ENCODE assay signal across 19 cellular contexts in the genomic region with DNA sequence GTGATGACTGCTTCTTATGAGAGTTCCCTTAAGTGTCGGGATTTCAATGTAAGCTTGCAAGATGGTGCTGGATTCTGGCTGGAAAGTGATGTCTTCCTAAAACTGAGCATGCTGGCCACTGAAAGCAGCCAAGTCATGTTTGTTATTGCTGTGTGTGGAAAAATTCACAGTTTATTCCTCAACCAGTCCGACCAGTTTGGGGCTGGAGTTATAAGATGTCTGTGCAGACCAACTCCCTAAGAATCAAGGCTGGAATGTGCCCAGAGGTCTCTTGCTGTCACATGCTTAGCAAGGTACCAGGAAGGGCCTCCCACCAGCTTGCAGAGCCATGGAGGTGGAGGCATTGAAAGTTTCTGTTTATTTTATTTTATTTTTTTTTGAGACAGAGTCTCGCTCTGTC. TPM values are rescaled to one million over a fixed set of nuclear protein-coding genes. Genes with fewer than 3 reads are reported as not detected.
DNase-seq lines count a peak whose midpoint lies in the region; ATAC-seq, FAIRE-seq and TF ChIP-seq lines count a peak whose summit lies in the region.
"Had no signal": no experiment of that assay in that cellular context is flagged by ENCODE, and none has a peak within 500 bp of the region (broad histone marks: within the 10 kb centered on the region; RNA-seq: fewer than 3 reads in every experiment).

No MANE protein-coding gene starts in this region.

- no peaks in the 10 kb centered on the region for H3K4me1 ChIP-seq in smooth muscle cell (ENCODE audit: low read depth)
- H3K4me1 ChIP-seq in left ventricle myocardium inferior, result no peaks in the 10 kb centered on the region
- H3K4me1 ChIP-seq in osteoblast (ENCODE audit: insufficient read depth, low read length), result no peaks in the 10 kb centered on the region
- no peaks in the 10 kb centered on the region for H3K4me1 ChIP-seq in mesenchymal stem cell (ENCODE audit: control insufficient read depth, insufficient read depth, low read depth, low read length)

- no peak for FAIRE-seq in bronchial epithelial cell (lab: Jason Lieb, UNC)

- no peak overlapping the region for H3K4me2 ChIP-seq in smooth muscle cell
- no peak overlapping the region for H3K4me2 ChIP-seq in osteoblast (ENCODE audit: insufficient read depth, low read length)
- no peak overlapping the region for H3K4me2 ChIP-seq in mesenchymal stem cell (ENCODE audit: low read length, poor library complexity, severe bottlenecking)

- DNase-seq in HPDE6-E6E7 (ENCODE audit: extremely low spot score), result peak; percentile 54
- peak; percentile 68 for DNase-seq in bronchial epithelial cell (ENCODE audit: low read depth)
- peak; percentile 38 to 76 for DNase-seq in left colon
- no peak for DNase-seq in smooth muscle cell (lab: John Stamatoyannopoulos, UW; ENCODE audit: unreplicated experiment)
- DNase-seq in left ventricle myocardium inferior, result no peak
- DNase-seq in osteoblast (ENCODE audit: insufficient read length, low spot score, missing footprints), result no peak
- no peak for DNase-seq in posterior vena cava (ENCODE audit: low spot score)
- DNase-seq in mesenchymal stem cell, result no peak
- DNase-seq: activated CD4-positive, alpha-beta T cell treated with anti-CD3 and anti-CD28 coated beads for 48 hours; activated CD8-positive, alpha-beta memory T cell treated with anti-CD3 and anti-CD28 coated beads, Interleukin-2, amount 50 U/mL, for 4 hours; CD8-positive, alpha-beta memory T cell; HFFc6; natural killer cell; NCI-H1105 treated with DMSO at 0.1 percent for 48 hours; NCI-H524; posterior cingulate gyrus; SW 1271 had no signal

- H2BK120ac ChIP-seq in mesenchymal stem cell (ENCODE audit: low read depth, low read length), result no peak overlapping the region

- H2BK5ac ChIP-seq in mesenchymal stem cell (ENCODE audit: low read depth, low read length, poor library complexity, severe bottlenecking), result no peak overlapping the region

- no peaks in the 10 kb centered on the region for H3F3A ChIP-seq in smooth muscle cell (ENCODE audit: low read depth)

- TF ChIP-seq CTCF in bronchial epithelial cell (IDR thresholded peaks at IDR 0.05; ENCODE audit: insufficient read depth, low read length, severe bottlenecking) (no peak), smooth muscle cell (IDR thresholded peaks at IDR 0.05; ENCODE audit: borderline replicate concordance, insufficient read depth, poor library complexity, severe bottlenecking) (no peak), left ventricle myocardium inferior (IDR thresholded peaks at IDR 0.05; ENCODE audit: borderline replicate concordance) (no peak), osteoblast (IDR thresholded peaks at IDR 0.05; ENCODE audit: extremely low read depth, low read depth, low read length) (no peak)

- no peak overlapping the region for H3K4me3 ChIP-seq in bronchial epithelial cell (ENCODE audit: low read depth, low read length)
- H3K4me3 ChIP-seq in smooth muscle cell, result no peak overlapping the region
- H3K4me3 ChIP-seq in left ventricle myocardium inferior, result no peak overlapping the region
- no peak overlapping the region for H3K4me3 ChIP-seq in osteoblast (ENCODE audit: insufficient read depth, low read length)
- H3K4me3 ChIP-seq in mesenchymal stem cell (ENCODE audit: insufficient read depth in 1 of 2, low read depth in 1 of 2, low read length in 2 of 2), result no peak overlapping the region

- H2AFZ ChIP-seq in smooth muscle cell (ENCODE audit: low read depth) (no peak overlapping the region), osteoblast (ENCODE audit: low read length) (no peak overlapping the region), mesenchymal stem cell (ENCODE audit: low read depth, low read length) (no peak overlapping the region)

- H3K9ac ChIP-seq in smooth muscle cell (ENCODE audit: low read depth) (no peak overlapping the region), mesenchymal stem cell (ENCODE audit: low read length) (no peak overlapping the region)

- H3K36me3 ChIP-seq in bronchial epithelial cell (ENCODE audit: control insufficient read depth, insufficient read depth, low read length) (no peaks in the 10 kb centered on the region), smooth muscle cell (ENCODE audit: low read depth) (no peaks in the 10 kb centered on the region), left ventricle myocardium inferior (no peaks in the 10 kb centered on the region), osteoblast (ENCODE audit: insufficient read depth, low read length) (no peaks in the 10 kb centered on the region), mesenchymal stem cell (ENCODE audit: control insufficient read depth in 1 of 2, insufficient read depth in 2 of 2, low read depth in 1 of 2, low read length in 2 of 2) (no peaks in the 10 kb centered on the region)

- H2AK5ac ChIP-seq in mesenchymal stem cell (ENCODE audit: low read length, severe bottlenecking), result no peak overlapping the region

- H2BK15ac ChIP-seq in mesenchymal stem cell (ENCODE audit: low read depth, poor library complexity, severe bottlenecking), result no peak overlapping the region

- no peak overlapping the region for H3K23ac ChIP-seq in mesenchymal stem cell (ENCODE audit: low read length in 2 of 2)

- H2BK12ac ChIP-seq in mesenchymal stem cell (ENCODE audit: low read length in 2 of 2), result no peak overlapping the region

- peak; percentile 24 for ATAC-seq in left colon
- ATAC-seq: natural killer cell had no signal

- no peak overlapping the region for H4K91ac ChIP-seq in mesenchymal stem cell (ENCODE audit: low read length)

- H4K20me1 ChIP-seq in smooth muscle cell (ENCODE audit: low read depth) (no peaks in the 10 kb centered on the region), osteoblast (ENCODE audit: insufficient read depth, low read length) (no peaks in the 10 kb centered on the region)

- H3K18ac ChIP-seq in mesenchymal stem cell (ENCODE audit: low read depth in 1 of 2, low read length in 2 of 2), result no peak overlapping the region

- H3K27ac ChIP-seq in smooth muscle cell (ENCODE audit: low read depth) (peak overlapping the region; percentile 39), left ventricle myocardium inferior (replicated peaks) (no peak overlapping the region), osteoblast (ENCODE audit: low read depth, low read length) (no peak overlapping the region), mesenchymal stem cell (ENCODE audit: low read length, poor library complexity, severe bottlenecking) (no peak overlapping the region)

- no peaks in the 10 kb centered on the region for H3K79me1 ChIP-seq in mesenchymal stem cell (replicated peaks; ENCODE audit: low read length, poor library complexity, severe bottlenecking)

- H3K9me3 ChIP-seq in smooth muscle cell (replicated peaks; ENCODE audit: low read depth), result no peaks in the 10 kb centered on the region
- no peaks in the 10 kb centered on the region for H3K9me3 ChIP-seq in left ventricle myocardium inferior (replicated peaks)
- no peaks in the 10 kb centered on the region for H3K9me3 ChIP-seq in osteoblast (ENCODE audit: low read depth, low read length)
- H3K9me3 ChIP-seq in mesenchymal stem cell (ENCODE audit: control insufficient read depth, low read length), result no peaks in the 10 kb centered on the region

- no peak overlapping the region for H4K8ac ChIP-seq in mesenchymal stem cell (ENCODE audit: low read length)

- no peaks in the 10 kb centered on the region for H3K79me2 ChIP-seq in smooth muscle cell (ENCODE audit: low read depth)
- no peaks in the 10 kb centered on the region for H3K79me2 ChIP-seq in osteoblast (ENCODE audit: insufficient read depth, low read length)

- H3K27me3 ChIP-seq in bronchial epithelial cell (ENCODE audit: control insufficient read depth, insufficient read depth, low read length), result no peaks in the 10 kb centered on the region
- no peaks in the 10 kb centered on the region for H3K27me3 ChIP-seq in smooth muscle cell (ENCODE audit: low read depth)
- H3K27me3 ChIP-seq in left ventricle myocardium inferior (ENCODE audit: low read depth), result no peaks in the 10 kb centered on the region
- no peaks in the 10 kb centered on the region for H3K27me3 ChIP-seq in osteoblast (ENCODE audit: insufficient read depth, low read length)
- no peaks in the 10 kb centered on the region for H3K27me3 ChIP-seq in mesenchymal stem cell (ENCODE audit: control insufficient read depth in 1 of 2, insufficient read depth in 1 of 2, low read length in 2 of 2)

- H3K14ac ChIP-seq in mesenchymal stem cell (ENCODE audit: low read length in 2 of 2), result no peak overlapping the region

- 85% methylated on average over 3 of the region's 3 CpGs for WGBS in smooth muscle cell (ENCODE audit: low lambda C conversion rate)
- 91% methylated on average over 3 of the region's 3 CpGs for WGBS in mesenchymal stem cell

- H3K4ac ChIP-seq in mesenchymal stem cell (ENCODE audit: low read depth in 1 of 2, low read length in 2 of 2), result no peak overlapping the region

- intact Hi-C loops in left colon (cut with DNase I, micrococcal nuclease), result no loop called here
- intact Hi-C loops in left ventricle myocardium inferior (cut with micrococcal nuclease), result no loop called here
- intact Hi-C loops in posterior vena cava (cut with DNase I), result no loop called here

RNA-seq across cellular contexts. Expression of a gene that starts 37.1 kb away (rescaled TPM):
- total RNA-seq in bronchial epithelial cell (13.7 and 23.4 TPM in 2 replicates), left colon (10 to 100 TPM; 16.7 to 18.3 TPM), smooth muscle cell (14.6 and 16.3 TPM in 2 replicates), left ventricle myocardium inferior (9.0 TPM), osteoblast (10.3 and 10.9 TPM in 2 replicates), posterior vena cava (10 to 100 TPM in 1 of 2 donors, 1 to 10 TPM in 1; 7.8 to 12.4 TPM)
- 1.2 and 1.6 TPM in 2 replicates for polyA plus RNA-seq in smooth muscle cell
- polyA plus RNA-seq in mesenchymal stem cell (2013, experiment 1 of 2), result 2.3 TPM
- 2.1 TPM for polyA plus RNA-seq in mesenchymal stem cell (2013, experiment 2 of 2)

RNA-seq across cellular contexts. Expression of a gene that starts 39.2 kb away (rescaled TPM):
- not detected in 2 replicates for total RNA-seq in bronchial epithelial cell
- total RNA-seq in left colon, result 1 to 10 TPM; 4.0 to 5.1 TPM
- total RNA-seq in smooth muscle cell, result not detected in 2 replicates
- polyA plus RNA-seq in smooth muscle cell, result not detected in 2 replicates
- not detected for total RNA-seq in left ventricle myocardium inferior
- not detected in 2 replicates for total RNA-seq in osteoblast
- not detected for total RNA-seq in posterior vena cava
- 0.04 TPM for polyA plus RNA-seq in mesenchymal stem cell (2013, experiment 1 of 2)
- 0.01 TPM for polyA plus RNA-seq in mesenchymal stem cell (2013, experiment 2 of 2)
- total RNA-seq: CD8-positive, alpha-beta memory T cell; HFFc6; lung microvascular endothelial cell; natural killer cell; subcutaneous adipose tissue had no signal
- polyA plus RNA-seq: CD8-positive, alpha-beta memory T cell had no signal

Comparison
In these comparisons a context has a peak if more than half of its experiments do, and no peak if none do; other contexts are left out.
1. DNase-seq: peak in HPDE6-E6E7 (single experiment), bronchial epithelial cell (single experiment) and left colon (2 of 2); none in smooth muscle cell (single experiment), left ventricle myocardium inferior (single experiment), osteoblast (single experiment), posterior vena cava (single experiment) and mesenchymal stem cell (single experiment).